In the genomic region with DNA sequence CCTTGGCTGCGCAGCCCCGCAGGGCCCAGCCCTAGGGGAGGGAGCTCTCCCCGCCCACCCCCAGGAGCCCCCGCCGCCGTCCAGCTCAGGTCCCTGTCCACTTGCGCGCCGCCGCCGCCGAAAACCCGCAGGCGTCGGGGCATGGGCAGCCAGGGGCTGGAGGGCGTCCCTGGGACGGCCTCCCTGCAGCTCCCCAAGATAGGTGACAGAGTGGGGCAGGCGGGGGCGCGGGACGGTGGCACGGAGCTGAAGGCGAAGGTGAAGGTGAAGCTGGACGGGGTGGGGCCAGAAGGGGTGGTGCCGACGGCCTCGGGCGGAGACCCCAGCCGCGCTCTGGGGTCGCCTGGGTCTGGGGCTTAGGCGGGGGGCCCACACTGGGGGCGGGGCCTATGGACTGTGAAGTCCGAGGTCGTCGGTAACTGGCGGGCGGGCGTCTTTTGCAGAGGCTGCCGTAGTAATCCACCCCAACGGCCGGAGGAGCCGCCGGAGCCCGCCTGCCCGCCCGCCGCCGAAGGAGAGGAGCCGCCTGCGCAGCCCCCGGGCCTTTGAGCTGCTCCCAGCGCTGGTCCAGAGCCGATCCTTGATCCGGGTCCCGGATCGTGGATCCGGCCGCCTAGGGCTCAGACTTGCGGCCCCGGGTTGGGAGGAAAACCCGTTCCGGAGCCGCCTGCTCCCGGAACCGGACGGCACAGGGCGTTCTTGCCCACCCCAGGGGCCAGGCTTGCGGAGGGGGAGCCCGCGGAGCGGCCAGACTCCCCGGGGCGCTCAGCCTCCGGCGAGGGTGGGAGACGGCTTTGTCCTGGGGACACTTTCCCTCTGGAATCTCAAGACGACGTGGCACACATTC, we compare ENCODE assay signal across 1 cellular context.
TF ChIP-seq lines count a peak whose summit lies in the region.

No MANE protein-coding gene starts in this region.

TF ChIP-seq in H1, 55 proteins besides CTCF, POLR2A, EP300 and RAD21 (continued from another document):
- TF ChIP-seq RNF2 (IDR thresholded peaks at IDR 0.05; ENCODE audit: borderline replicate concordance, low read depth, low read length, missing control alignments, poor library complexity, severe bottlenecking) = peak; percentile 49
- TF ChIP-seq ZNF274 (IDR thresholded peaks at IDR 0.05; ENCODE audit: borderline replicate concordance, extremely low read depth, low read length) = no peak
